Comparison of ENCODE assay signal across 9 cellular contexts in genomic region chr12:78088391-78088832, GRCh38.
A peak's percentile ranks its signal among the peaks of the same experiment; 100 is the strongest.
DNase-seq lines count a peak whose midpoint lies in the region; ATAC-seq, FAIRE-seq and TF ChIP-seq lines count a peak whose summit lies in the region.
"Had no signal": no experiment of that assay in that cellular context is flagged by ENCODE, and none has a peak within 500 bp of the region (broad histone marks: within the 10 kb centered on the region; RNA-seq: fewer than 3 reads in every experiment).

No MANE protein-coding gene starts in this region.

- H3K9me3 ChIP-seq in BLaER1 treated with 17β-estradiol and CSF1 and Interleukin-3, amounts not matched to agents 10 nM and 100 nM (replicated peaks in 1 of 11), result no peaks in the 10 kb centered on the region
- H3K9me3 ChIP-seq in GM12878 (replicated peaks; ENCODE audit: control insufficient read depth, insufficient read depth, low read length) (no peaks in the 10 kb centered on the region), mucosa of rectum (ENCODE audit: control insufficient read depth in 2 of 2, low read length in 2 of 2) (no peaks in the 10 kb centered on the region)

- no peak for TF ChIP-seq POLR2A in GM12878 (IDR thresholded peaks at IDR 0.05; ENCODE audit: low read depth, low read length)

- H3K4me1 ChIP-seq in BLaER1 treated with 17β-estradiol and CSF1 and Interleukin-3, amounts not matched to agents 10 nM and 100 nM, result peaks cover 0 to 11% (median 0%) of the 10 kb centered on the region in 10 experiments; a peak in 4 of 20 replicates
- H3K4me1 ChIP-seq in GM12878 (ENCODE audit: control insufficient read depth, insufficient read depth, low read length) (no peaks in the 10 kb centered on the region), mucosa of rectum (ENCODE audit: control insufficient read depth in 2 of 2, insufficient read depth in 2 of 2, low read length in 2 of 2) (no peaks in the 10 kb centered on the region)

- no peaks in the 10 kb centered on the region for H4K20me1 ChIP-seq in BLaER1 treated with 17β-estradiol and CSF1 and Interleukin-3, amounts not matched to agents 10 nM and 100 nM
- no peaks in the 10 kb centered on the region for H4K20me1 ChIP-seq in GM12878 (ENCODE audit: control insufficient read depth, insufficient read depth)

- CTCF ChIA-PET in GM12878 (lab: Yijun Ruan, JAX), result no interaction called here

- no peak for DNase-seq in GM12878 (ENCODE audit: low read depth, low spot score)
- DNase-seq in GOT3 (lab: John Stamatoyannopoulos, UW), result no peak
- DNase-seq in activated CD4-positive, CD25-positive, alpha-beta regulatory T cell treated with anti-CD3 and anti-CD28 coated beads, Interleukin-2, amount 50 U/mL, for 72 hours, result no peak
- DNase-seq: activated gamma-delta T cell had no signal

- no peaks in the 10 kb centered on the region for H3K36me3 ChIP-seq in BLaER1 treated with 17β-estradiol and CSF1 and Interleukin-3, amounts not matched to agents 10 nM and 100 nM
- H3K36me3 ChIP-seq in GM12878 (ENCODE audit: control insufficient read depth in 2 of 2, insufficient read depth in 2 of 2, low read length in 1 of 2) (no peaks in the 10 kb centered on the region), mucosa of rectum (ENCODE audit: control insufficient read depth in 2 of 2, insufficient read depth in 2 of 2, low read length in 2 of 2) (no peaks in the 10 kb centered on the region)

- WGBS in GM12878 (ENCODE audit: insufficient coverage, insufficient replicate concordance, low lambda C conversion rate, missing lambda C conversion rate), result 29% methylated on average over 3 of the region's 3 CpGs

- RAD21 ChIA-PET in GM12878 (lab: Charles Lee; ENCODE audit: unreplicated experiment), result no interaction called here

- H3K79me2 ChIP-seq in GM12878 (ENCODE audit: control insufficient read depth, insufficient read depth, low read length), result no peaks in the 10 kb centered on the region

- no TSS peak for BruUV-seq in GM12878 (replicated peaks; lab: Mats Ljungman, UMichigan)

- peak; percentile 57 for ATAC-seq in HG03097 (IDR thresholded peaks at IDR 0.05; ENCODE audit: low FRiP score, unreplicated experiment)
- ATAC-seq in GM12878, result peak; percentile 63
- ATAC-seq in GM21390 (IDR thresholded peaks at IDR 0.05; ENCODE audit: unreplicated experiment), result no peak
- no peak for ATAC-seq in HG02885 (IDR thresholded peaks at IDR 0.05; ENCODE audit: poor library complexity, unreplicated experiment)

- in situ Hi-C loops in GM12878 (cut with MboI), result no loop called here

- no peaks in the 10 kb centered on the region for H3K27me3 ChIP-seq in BLaER1 treated with 17β-estradiol and CSF1 and Interleukin-3, amounts not matched to agents 10 nM and 100 nM
- H3K27me3 ChIP-seq in GM12878 (replicated peaks in 1 of 2; ENCODE audit: control insufficient read depth in 2 of 2, insufficient read depth in 2 of 2, low read length in 1 of 2) (no peaks in the 10 kb centered on the region), mucosa of rectum (ENCODE audit: control insufficient read depth in 2 of 2, insufficient read depth in 2 of 2, low read length in 2 of 2) (no peaks in the 10 kb centered on the region)

- H2AFZ ChIP-seq in GM12878 (ENCODE audit: control insufficient read depth, low read depth, low read length), result peak overlapping the region; percentile 12

- H3K27ac ChIP-seq in BLaER1 treated with 17β-estradiol and CSF1 and Interleukin-3, amounts not matched to agents 10 nM and 100 nM, result peak overlapping the region; percentile 30 to 65 (median 53); a peak in 17 of 22 replicates
- H3K27ac ChIP-seq in GM12878 (ENCODE audit: control insufficient read depth, insufficient read depth) (no peak overlapping the region), mucosa of rectum (ENCODE audit: low read depth in 2 of 2, low read length in 2 of 2) (no peak overlapping the region)

- no peak for TF ChIP-seq RAD21 in GM12878 (IDR thresholded peaks at IDR 0.05; ENCODE audit: insufficient read depth, low read depth, low read length)

- H3K4me2 ChIP-seq in BLaER1 treated with 17β-estradiol and CSF1 and Interleukin-3, amounts not matched to agents 10 nM and 100 nM, result peak overlapping the region; percentile 23 to 72 (median 57)
- no peak overlapping the region for H3K4me2 ChIP-seq in GM12878 (ENCODE audit: control insufficient read depth, insufficient read depth)

- peak overlapping the region in 5 of 10 experiments; percentile 12 to 30 (median 24); a peak in 4 of 20 replicates for H3K4me3 ChIP-seq in BLaER1 treated with 17β-estradiol and CSF1 and Interleukin-3, amounts not matched to agents 10 nM and 100 nM
- no peak overlapping the region for H3K4me3 ChIP-seq in GM12878
- H3K4me3 ChIP-seq in mucosa of rectum (ENCODE audit: low read length in 2 of 2), result peak overlapping the region; percentile 6 to 39

- intact Hi-C loops in GM12878 (cut with micrococcal nuclease; ENCODE audit: unreplicated experiment), result no loop called here

- POLR2A ChIA-PET in GM12878 (lab: Charles Lee), result no interaction called here

- FAIRE-seq in GM12878 (lab: Jason Lieb, UNC), result peak; percentile 49

- TF ChIP-seq EP300 in GM12878 (IDR thresholded peaks at IDR 0.05; ENCODE audit: borderline replicate concordance in 1 of 2, control insufficient read depth in 1 of 2, low read depth in 2 of 2, low read length in 2 of 2), result no peak

- H3K9ac ChIP-seq in BLaER1 treated with 17β-estradiol and CSF1 and Interleukin-3, amounts not matched to agents 10 nM and 100 nM, result peak overlapping the region in 7 of 11 experiments; percentile 19 to 65 (median 26); a peak in 8 of 22 replicates
- H3K9ac ChIP-seq in GM12878 (ENCODE audit: control insufficient read depth, insufficient read depth, low read length), result no peak overlapping the region
- H3K9ac ChIP-seq in mucosa of rectum (ENCODE audit: low read depth in 1 of 2, low read length in 2 of 2), result no peak overlapping the region

- SMC1A ChIA-PET in GM12878 (lab: Charles Lee; ENCODE audit: uncharacterized antibody, unreplicated experiment), result no interaction called here

- TF ChIP-seq CTCF in GM12878 (IDR thresholded peaks at IDR 0.05 in 2 of 3, conservative IDR thresholded peaks at IDR 0.05 in 1 of 3; ENCODE audit: control insufficient read depth in 2 of 3, extremely low read depth in 1 of 3, insufficient read depth in 1 of 3, low read depth in 3 of 3, low read length in 3 of 3), result no peak

TF ChIP-seq in GM12878, 131 proteins besides CTCF, POLR2A, EP300 and RAD21:
- TF ChIP-seq YBX1 (IDR thresholded peaks at IDR 0.05) (no peak), CREM (IDR thresholded peaks at IDR 0.05; ENCODE audit: low read depth) (no peak), SRF (IDR thresholded peaks at IDR 0.05; ENCODE audit: low read depth in 2 of 2, low read length in 2 of 2) (no peak), TBL1XR1 (IDR thresholded peaks at IDR 0.05; ENCODE audit: low read depth, low read length) (no peak), ZNF207 (IDR thresholded peaks at IDR 0.05; ENCODE audit: borderline replicate concordance) (no peak), ESRRA (IDR thresholded peaks at IDR 0.05; ENCODE audit: low read length) (no peak), EZH2 (IDR thresholded peaks at IDR 0.05; ENCODE audit: borderline replicate concordance, control insufficient read depth, low read depth, low read length) (no peak), ZNF274 (IDR thresholded peaks at IDR 0.05; ENCODE audit: insufficient read depth, insufficient read length) (no peak), IRF3 (IDR thresholded peaks at IDR 0.05) (no peak), PAX8 (IDR thresholded peaks at IDR 0.05) (no peak), EED (IDR thresholded peaks at IDR 0.05; ENCODE audit: low read depth) (no peak), NRF1 (conservative IDR thresholded peaks at IDR 0.05; ENCODE audit: low read depth, low read length) (no peak), SIN3A (IDR thresholded peaks at IDR 0.05; ENCODE audit: low read depth, low read length) (no peak), SKIL (IDR thresholded peaks at IDR 0.05; ENCODE audit: low read depth, poor library complexity, severe bottlenecking) (no peak), SMC3 (IDR thresholded peaks at IDR 0.05; ENCODE audit: borderline replicate concordance, low read length) (no peak)

Comparison
In these comparisons a context has a peak if more than half of its experiments do, and no peak if none do; other contexts are left out.
1. H3K27ac ChIP-seq: peak in BLaER1 treated with 17β-estradiol and CSF1 and Interleukin-3, amounts not matched to agents 10 nM and 100 nM (11 of 11); none in GM12878 (single experiment) and mucosa of rectum (0 of 2).
2. H3K9ac ChIP-seq: peak in BLaER1 treated with 17β-estradiol and CSF1 and Interleukin-3, amounts not matched to agents 10 nM and 100 nM (7 of 11); none in GM12878 (single experiment) and mucosa of rectum (0 of 2).
3. ATAC-seq: peak in HG03097 (single experiment) and GM12878 (single experiment); none in GM21390 (single experiment) and HG02885 (single experiment).